In genomic region chr2:234308814-234309195, GRCh38 we compare ENCODE assay signal across 9 cellular contexts.
A peak's percentile ranks its signal among the peaks of the same experiment; 100 is the strongest.
DNase-seq lines count a peak whose midpoint lies in the region; ATAC-seq, FAIRE-seq and TF ChIP-seq lines count a peak whose summit lies in the region.
"Had no signal": no experiment of that assay in that cellular context is flagged by ENCODE, and none has a peak within 500 bp of the region (broad histone marks: within the 10 kb centered on the region; RNA-seq: fewer than 3 reads in every experiment).

No MANE protein-coding gene starts in this region.

- in situ Hi-C loops in SK-MEL-5 (cut with HindIII; ENCODE audit: low pct_unique_long_range_greater_than_20kb, low sequenced_read_pairs) (no loop called here), brain microvascular endothelial cell (cut with HindIII; ENCODE audit: low pct_ligation_motif_present, low sequenced_read_pairs) (no loop called here)

- peak; percentile 29 for DNase-seq in GM18507 (ENCODE audit: extremely low spot score, insufficient read length, low read depth)
- DNase-seq in SK-MEL-5 (ENCODE audit: low read depth, low spot score): peak; percentile 88
- peak; percentile 95 for DNase-seq in brain microvascular endothelial cell
- DNase-seq in pons (ENCODE audit: low spot score): peak; percentile 77
- no peak for DNase-seq in NCI-H748 (lab: John Stamatoyannopoulos, UW; ENCODE audit: unreplicated experiment)
- DNase-seq in T1000 (lab: John Stamatoyannopoulos, UW): no peak
- DNase-seq in NCI-H187 (lab: John Stamatoyannopoulos, UW): no peak

- H3K36me3 ChIP-seq in brain microvascular endothelial cell (replicated peaks): no peaks in the 10 kb centered on the region
- H3K36me3 ChIP-seq: neutrophil had no signal

- peak; percentile 98 for FAIRE-seq in GM18507 (lab: Jason Lieb, UNC)

- no peak overlapping the region for H3K4me3 ChIP-seq in brain microvascular endothelial cell (ENCODE audit: low read depth, low read length)

- no peak for TF ChIP-seq CTCF in brain microvascular endothelial cell (IDR thresholded peaks at IDR 0.05; ENCODE audit: low read depth, low read length, missing control alignments)

- ATAC-seq in HG02884 (IDR thresholded peaks at IDR 0.05; ENCODE audit: unreplicated experiment): peak; percentile 87

- peak overlapping the region; percentile 100 for H3K27ac ChIP-seq in brain microvascular endothelial cell
- H3K27ac ChIP-seq: neutrophil had no signal

- H3K27me3 ChIP-seq in brain microvascular endothelial cell (replicated peaks): no peaks in the 10 kb centered on the region

Comparison
In these comparisons a context has a peak if more than half of its experiments do, and no peak if none do; other contexts are left out.
1. DNase-seq: peak in GM18507 (single experiment), SK-MEL-5 (single experiment), brain microvascular endothelial cell (single experiment) and pons (single experiment); none in NCI-H748 (single experiment), T1000 (single experiment) and NCI-H187 (0 of 2).